ENCODE assay signal across 18 cellular contexts in genomic region chr5:89277791-89278190, GRCh38.
DNase-seq lines count a peak whose midpoint lies in the region; ATAC-seq, FAIRE-seq and TF ChIP-seq lines count a peak whose summit lies in the region.
"Had no signal": no experiment of that assay in that cellular context is flagged by ENCODE, and none has a peak within 500 bp of the region (broad histone marks: within the 10 kb centered on the region; RNA-seq: fewer than 3 reads in every experiment).

No MANE protein-coding gene starts in this region.

- H3K36me3 Mint-ChIP-seq in astrocyte (ENCODE audit: low read depth, unreplicated experiment): no peaks in the 10 kb centered on the region

- H3K27ac ChIP-seq in astrocyte (ENCODE audit: low read depth, low read length) (peak overlapping the region; percentile 21), keratinocyte (ENCODE audit: control insufficient read depth, insufficient read depth, low read length) (peak overlapping the region; percentile 46), Karpas-422 (ENCODE audit: low read length) (no peak overlapping the region)
- H3K27ac ChIP-seq: A549, adrenal gland had no signal

- H3K9me3 ChIP-seq in astrocyte (ENCODE audit: insufficient read depth, low read depth, low read length): no peaks in the 10 kb centered on the region
- no peaks in the 10 kb centered on the region for H3K9me3 ChIP-seq in keratinocyte (ENCODE audit: control insufficient read depth, low read depth, low read length)
- H3K9me3 ChIP-seq in Karpas-422 (ENCODE audit: low read length): no peaks in the 10 kb centered on the region
- H3K9me3 ChIP-seq: A549, adrenal gland, Caco-2 had no signal

- peak overlapping the region; percentile 64 for H3K27ac Mint-ChIP-seq in astrocyte (ENCODE audit: unreplicated experiment)

- H4K20me1 ChIP-seq in astrocyte (ENCODE audit: insufficient read depth, low read length) (no peaks in the 10 kb centered on the region), keratinocyte (ENCODE audit: control insufficient read depth, extremely low read depth, insufficient read depth, low read length) (no peaks in the 10 kb centered on the region), Karpas-422 (ENCODE audit: insufficient read depth, low read depth, low read length) (no peaks in the 10 kb centered on the region)

- ATAC-seq in HG02642 (IDR thresholded peaks at IDR 0.05; ENCODE audit: poor library complexity, unreplicated experiment): no peak
- no peak for ATAC-seq in activated CD4-positive, CD25-positive, alpha-beta regulatory T cell treated with anti-CD3 and anti-CD28 coated beads, Interleukin-2, amount 50 U/mL, for 24 hours
- ATAC-seq: A549 had no signal

- peaks cover 41% of the 10 kb centered on the region for H3K4me1 Mint-ChIP-seq in astrocyte (ENCODE audit: low read depth, unreplicated experiment)

- H3K4me2 ChIP-seq in astrocyte (ENCODE audit: low read length) (no peak overlapping the region), keratinocyte (ENCODE audit: control insufficient read depth, extremely low read depth, insufficient read depth, low read depth, low read length) (no peak overlapping the region), Karpas-422 (ENCODE audit: low read depth, low read length, poor library complexity, severe bottlenecking) (no peak overlapping the region)
- H3K4me2 ChIP-seq: A549 had no signal

- H3K4me1 ChIP-seq in astrocyte (ENCODE audit: insufficient read depth, low read length) (peaks cover 28% of the 10 kb centered on the region), keratinocyte (ENCODE audit: control insufficient read depth, extremely low read depth, insufficient read depth, low read length) (peaks cover 32% of the 10 kb centered on the region), Karpas-422 (ENCODE audit: low read length) (no peaks in the 10 kb centered on the region)
- H3K4me1 ChIP-seq: A549, adrenal gland had no signal

- no peak overlapping the region for H3K9ac ChIP-seq in astrocyte (ENCODE audit: low read length)
- H3K9ac ChIP-seq in keratinocyte (ENCODE audit: control insufficient read depth, extremely low read depth, insufficient read depth, low read length): no peak overlapping the region
- H3K9ac ChIP-seq in Karpas-422 (ENCODE audit: low read length): no peak overlapping the region

- H3K4me3 ChIP-seq in astrocyte (ENCODE audit: insufficient read depth, low read depth, low read length): no peak overlapping the region
- H3K4me3 ChIP-seq in keratinocyte (ENCODE audit: control insufficient read depth in 2 of 3, extremely low read depth in 1 of 3, insufficient read depth in 2 of 3, low read depth in 1 of 3, low read length in 3 of 3): no peak overlapping the region
- H3K4me3 ChIP-seq in Karpas-422 (ENCODE audit: low read length): no peak overlapping the region
- H3K4me3 ChIP-seq: A549, adrenal gland had no signal

- no peaks in the 10 kb centered on the region for H3K27me3 Mint-ChIP-seq in astrocyte (ENCODE audit: low read depth, unreplicated experiment)

- dilution Hi-C loops in keratinocyte (cut with MboI; ENCODE audit: extremely low pct_ligation_motif_present, low sequenced_read_pairs): no loop called here

- FAIRE-seq in astrocyte (lab: Jason Lieb, UNC) (no peak), keratinocyte (lab: Jason Lieb, UNC) (no peak)
- FAIRE-seq: A549, GM18507 had no signal

- H3K79me2 ChIP-seq in astrocyte (ENCODE audit: insufficient read depth, low read length): no peaks in the 10 kb centered on the region
- no peaks in the 10 kb centered on the region for H3K79me2 ChIP-seq in keratinocyte (ENCODE audit: control insufficient read depth, insufficient read depth, low read length)
- H3K79me2 ChIP-seq in Karpas-422 (ENCODE audit: low read length): no peaks in the 10 kb centered on the region

- no peak overlapping the region for H2AFZ ChIP-seq in astrocyte (ENCODE audit: low read depth, low read length)
- H2AFZ ChIP-seq in keratinocyte (ENCODE audit: control insufficient read depth, low read length): no peak overlapping the region
- no peak overlapping the region for H2AFZ ChIP-seq in Karpas-422 (ENCODE audit: low read length)

- H3K27me3 ChIP-seq in astrocyte (ENCODE audit: insufficient read depth, low read length) (no peaks in the 10 kb centered on the region), keratinocyte (ENCODE audit: control insufficient read depth, extremely low read depth, insufficient read depth, low read length) (no peaks in the 10 kb centered on the region), Karpas-422 (ENCODE audit: low read length) (no peaks in the 10 kb centered on the region)
- H3K27me3 ChIP-seq: adrenal gland had no signal

- H3K36me3 ChIP-seq in astrocyte (ENCODE audit: insufficient read depth, low read length): no peaks in the 10 kb centered on the region
- H3K36me3 ChIP-seq in keratinocyte (ENCODE audit: control insufficient read depth in 2 of 2, extremely low read depth in 1 of 2, insufficient read depth in 2 of 2, low read length in 2 of 2): no peaks in the 10 kb centered on the region
- no peaks in the 10 kb centered on the region for H3K36me3 ChIP-seq in Karpas-422 (ENCODE audit: insufficient read depth, low read length)
- H3K36me3 ChIP-seq: adrenal gland had no signal

- no peak overlapping the region for H3K4me3 Mint-ChIP-seq in astrocyte (ENCODE audit: unreplicated experiment)

- H3K9me2 ChIP-seq in Karpas-422 (replicated peaks; ENCODE audit: insufficient read depth, low read length): no peaks in the 10 kb centered on the region

- TF ChIP-seq CTCF in astrocyte (IDR thresholded peaks at IDR 0.05; ENCODE audit: insufficient read depth, low read depth, low read length) (no peak), keratinocyte (optimal IDR thresholded peaks at IDR 0.05 in 1 of 3, IDR thresholded peaks at IDR 0.05 in 1 of 3, conservative IDR thresholded peaks at IDR 0.05 in 1 of 3; ENCODE audit: extremely low read depth in 1 of 3, insufficient read depth in 2 of 3, low read length in 3 of 3) (no peak)

- DNase-seq in AG08395 (ENCODE audit: low spot score) (peak; percentile 36), HS-5 (ENCODE audit: low read depth) (peak; percentile 54), astrocyte (ENCODE audit: low read depth) (peak; percentile 50), keratinocyte (ENCODE audit: low read depth, low spot score) (no peak), Karpas-422 (no peak), NCI-H2171 treated with DMSO at 0.1 percent for 48 hours (lab: John Stamatoyannopoulos, UW) (no peak)
- DNase-seq: activated CD4-positive, alpha-beta T cell treated with anti-CD3 and anti-CD28 coated beads, Interleukin-2, amount 50 U/mL, for 48 hours; adrenal gland; Caco-2; erythroblast; NK-92 treated with Interleukin-12 subunit alpha and Interleukin-12 subunit beta, amount 100 ng/mL, for 24 hours; posterior cingulate gyrus; SHP77; stimulated activated CD4-positive, alpha-beta T cell treated with anti-CD3 and anti-CD28 coated beads, Interleukin-15, amount 100 ng/mL, for 24 hours had no signal

- H3K9me1 ChIP-seq in keratinocyte (ENCODE audit: control insufficient read depth, extremely low read depth, insufficient read depth, low read length): no peaks in the 10 kb centered on the region

- no peaks in the 10 kb centered on the region for H3K9me3 Mint-ChIP-seq in astrocyte (ENCODE audit: unreplicated experiment)

Comparison
In these comparisons a context has a peak if more than half of its experiments do, and no peak if none do; other contexts are left out.
1. DNase-seq: peak in AG08395 (single experiment), HS-5 (single experiment) and astrocyte (single experiment); none in keratinocyte (single experiment), Karpas-422 (single experiment) and NCI-H2171 treated with DMSO at 0.1 percent for 48 hours (single experiment).